In genomic region chr2:160043265-160043664, GRCh38 we compare ENCODE assay signal across 16 cellular contexts. TPM values are rescaled to one million over a fixed set of nuclear protein-coding genes. Genes with fewer than 3 reads are reported as not detected.
"Had no signal": no experiment of that assay in that cellular context is flagged by ENCODE, and none has a peak within 500 bp of the region (broad histone marks: within the 10 kb centered on the region; RNA-seq: fewer than 3 reads in every experiment).

No MANE protein-coding gene starts in this region.

- ATAC-seq: psoas muscle, sciatic nerve had no signal

- H3K27me3 ChIP-seq: upper lobe of left lung had no signal

- DNase-seq: activated CD4-positive, alpha-beta T cell treated with anti-CD3 and anti-CD28 coated beads, Interleukin-2, amount 10 ng/mL, durations not matched to agents 24 days and 14 days; activated CD8-positive, alpha-beta memory T cell treated with anti-CD3 and anti-CD28 coated beads for 24 hours; activated naive CD4-positive, alpha-beta T cell treated with anti-CD3 and anti-CD28 coated beads, Interleukin-2, amount 10 ng/mL, durations not matched to agents 7 days and 5 days; cortex of kidney; effector CD8-positive, alpha-beta T cell; hippocampal formation; psoas muscle; stimulated activated CD4-positive, alpha-beta T cell treated with anti-CD3 and anti-CD28 coated beads, Interleukin-2, amount 100 ng/mL, for 48 hours; stimulated activated naive CD4-positive, alpha-beta T cell treated with Interleukin-2 at 50 U/mL for 16 hours; upper lobe of left lung had no signal

- H3K36me3 Mint-ChIP-seq: activated naive CD4-positive, alpha-beta T cell treated with anti-CD3 and anti-CD28 coated beads, Interleukin-2, amount 10 ng/mL, durations not matched to agents 7 days and 5 days had no signal

- H3K4me1 Mint-ChIP-seq: activated naive CD4-positive, alpha-beta T cell treated with anti-CD3 and anti-CD28 coated beads, Interleukin-2, amount 10 ng/mL, durations not matched to agents 7 days and 5 days; central memory CD8-positive, alpha-beta T cell had no signal

- H3K4me3 ChIP-seq: psoas muscle, upper lobe of left lung had no signal

- H3K4me1 ChIP-seq: upper lobe of left lung had no signal

- H3K9me3 ChIP-seq: psoas muscle, upper lobe of left lung had no signal

- H3K4me3 Mint-ChIP-seq: activated CD4-positive, alpha-beta T cell treated with anti-CD3 and anti-CD28 coated beads, Interleukin-2, amount 10 ng/mL, durations not matched to agents 24 days and 14 days; activated naive CD4-positive, alpha-beta T cell treated with anti-CD3 and anti-CD28 coated beads, Interleukin-2, amount 10 ng/mL, durations not matched to agents 7 days and 5 days; central memory CD8-positive, alpha-beta T cell; nephron had no signal

- H3K9me3 Mint-ChIP-seq: activated CD4-positive, alpha-beta T cell treated with anti-CD3 and anti-CD28 coated beads, Interleukin-2, amount 10 ng/mL, durations not matched to agents 24 days and 14 days; activated naive CD4-positive, alpha-beta T cell treated with anti-CD3 and anti-CD28 coated beads, Interleukin-2, amount 10 ng/mL, durations not matched to agents 7 days and 5 days; activated T-helper 2 cell treated with anti-CD3 and anti-CD28 coated beads, Interferon-gamma antibody, Interleukin-2, Interleukin-4, amounts not matched to agents 10 μg/mL and 5 μg/mL and 100 μg/mL, durations not matched to agents 14 hours and 24 hours and 36 hours; central memory CD8-positive, alpha-beta T cell; nephron had no signal

- H3K27ac Mint-ChIP-seq: activated CD4-positive, alpha-beta T cell treated with anti-CD3 and anti-CD28 coated beads, Interleukin-2, amount 10 ng/mL, durations not matched to agents 24 days and 14 days; activated naive CD4-positive, alpha-beta T cell treated with anti-CD3 and anti-CD28 coated beads, Interleukin-2, amount 10 ng/mL, durations not matched to agents 7 days and 5 days; activated T-helper 2 cell treated with anti-CD3 and anti-CD28 coated beads, Interferon-gamma antibody, Interleukin-2, Interleukin-4, amounts not matched to agents 10 μg/mL and 5 μg/mL and 100 μg/mL, durations not matched to agents 14 hours and 24 hours and 36 hours; nephron had no signal

- H3K36me3 ChIP-seq: upper lobe of left lung had no signal

- H3K27ac ChIP-seq: epithelial cell of prostate, psoas muscle, upper lobe of left lung had no signal

RNA-seq across cellular contexts. Expression of gene PLA2R1, which starts 19.1 kb away (rescaled TPM):
- total RNA-seq: activated CD4-positive, alpha-beta T cell treated with anti-CD3 and anti-CD28 coated beads, Interleukin-2, amount 10 ng/mL, durations not matched to agents 24 days and 14 days; activated T-helper 2 cell treated with anti-CD3 and anti-CD28 coated beads, Interferon-gamma antibody, Interleukin-2, Interleukin-4, amounts not matched to agents 10 μg/mL and 5 μg/mL and 100 μg/mL, durations not matched to agents 14 hours and 24 hours and 36 hours; T-helper 1 cell treated with Interleukin-12 subunit alpha and Interleukin-12 subunit beta and Interleukin-4 antibody, amounts not matched to agents 30 ng/mL and 1 ng/mL, for 36 hours had no signal
